7 cellular contexts compared by ENCODE assay signal in genomic region chr13:41694902-41695301, GRCh38.
DNase-seq lines count a peak whose midpoint lies in the region; ATAC-seq, FAIRE-seq and TF ChIP-seq lines count a peak whose summit lies in the region.

No MANE protein-coding gene starts in this region.

- peaks cover 0 to 7% (median 0%) of the 10 kb centered on the region in 3 donors for H3K36me3 ChIP-seq in pancreas

- no peak overlapping the region for H3K4me3 ChIP-seq in pancreas

- DNase-seq in NAMALWA (ENCODE audit: low spot score): peak; percentile 49
- DNase-seq in pancreas: peak in 4 of 6 donors; percentile 26 to 37 (median 28)
- no peak for DNase-seq in epidermal melanocyte (ENCODE audit: insufficient read length, low spot score)

- intact Hi-C loops in pancreas (cut with DNase I): no loop called here

- H3K27me3 ChIP-seq in pancreas: peaks cover 0 to 10% (median 0%) of the 10 kb centered on the region in 4 donors

- 16 to 18% methylated on average over 3 of the region's 3 CpGs for WGBS in pancreas, 2 donors

- ATAC-seq in GM21529 (IDR thresholded peaks at IDR 0.05; ENCODE audit: unreplicated experiment) (peak; percentile 76), pancreas (peak; percentile 77 to 91 (median 88)), HG03442 (IDR thresholded peaks at IDR 0.05; ENCODE audit: unreplicated experiment) (no peak), HG03039 (IDR thresholded peaks at IDR 0.05; ENCODE audit: unreplicated experiment) (no peak)

- H3K4me1 ChIP-seq in pancreas: peaks cover 17 to 34% (median 26%) of the 10 kb centered on the region in 3 donors

- H3K9me3 ChIP-seq in pancreas: no peaks in the 10 kb centered on the region

- no peak for TF ChIP-seq CTCF in pancreas (IDR thresholded peaks at IDR 0.05)

- H3K27ac ChIP-seq in pancreas: peak overlapping the region in 2 of 4 donors; percentile 15 to 59

- FAIRE-seq in endometrium (lab: Jason Lieb, UNC) (peak; percentile 93), pancreas (lab: Jason Lieb, UNC) (no peak)

Comparison
In these comparisons a context has a peak if more than half of its experiments do, and no peak if none do; other contexts are left out.
1. ATAC-seq: peak in GM21529 (single experiment) and pancreas (4 of 4); none in HG03442 (single experiment) and HG03039 (single experiment).